21 cellular contexts compared by ENCODE assay signal in genomic region chr4:153537493-153537960, GRCh38.
DNase-seq lines count a peak whose midpoint lies in the region; ATAC-seq and TF ChIP-seq lines count a peak whose summit lies in the region.
"Had no signal": no experiment of that assay in that cellular context is flagged by ENCODE, and none has a peak within 500 bp of the region (broad histone marks: within the 10 kb centered on the region; RNA-seq: fewer than 3 reads in every experiment).

No MANE protein-coding gene starts in this region.

- H3K27ac Mint-ChIP-seq in T-helper 1 cell treated with Interleukin-12 subunit alpha and Interleukin-12 subunit beta and Interleukin-4 antibody, amounts not matched to agents 30 μg/mL and 1 μg/mL, for 36 hours = peak overlapping the region; percentile 32
- peak overlapping the region in 3 of 5 experiments; percentile 28 to 96 (median 85) for H3K27ac Mint-ChIP-seq in brain
- H3K27ac Mint-ChIP-seq in stimulated activated naive B cell treated with anti-CD40 and anti-IgM and Interleukin-4, amounts not matched to agents 10 μg/mL and 1 μg/mL and 100 μg/mL, for 72 hours = peak overlapping the region; percentile 57
- no peak overlapping the region for H3K27ac Mint-ChIP-seq in osteocyte (ENCODE audit: unreplicated experiment)
- H3K27ac Mint-ChIP-seq: HFFc6 had no signal

- H3K36me3 Mint-ChIP-seq in T-helper 1 cell treated with Interleukin-12 subunit alpha and Interleukin-12 subunit beta and Interleukin-4 antibody, amounts not matched to agents 30 μg/mL and 1 μg/mL, for 36 hours (ENCODE audit: low read depth) = peaks cover 29% of the 10 kb centered on the region
- H3K36me3 Mint-ChIP-seq in brain = peaks cover 10% of the 10 kb centered on the region
- H3K36me3 Mint-ChIP-seq in stimulated activated naive B cell treated with anti-CD40 and anti-IgM and Interleukin-4, amounts not matched to agents 10 μg/mL and 1 μg/mL and 100 μg/mL, for 72 hours = peaks cover 27 to 43% of the 10 kb centered on the region in 2 donors
- H3K36me3 Mint-ChIP-seq in osteocyte (ENCODE audit: unreplicated experiment) = no peaks in the 10 kb centered on the region

- H3K4me3 ChIP-seq in SJCRH30 = no peak overlapping the region

- no peak overlapping the region for H3K4me3 Mint-ChIP-seq in T-helper 1 cell treated with Interleukin-12 subunit alpha and Interleukin-12 subunit beta and Interleukin-4 antibody, amounts not matched to agents 30 μg/mL and 1 μg/mL, for 36 hours
- peak overlapping the region in 1 of 5 experiments; percentile 11 for H3K4me3 Mint-ChIP-seq in brain
- no peak overlapping the region for H3K4me3 Mint-ChIP-seq in stimulated activated naive B cell treated with anti-CD40 and anti-IgM and Interleukin-4, amounts not matched to agents 10 μg/mL and 1 μg/mL and 100 μg/mL, for 72 hours
- H3K4me3 Mint-ChIP-seq in osteocyte (ENCODE audit: unreplicated experiment) = no peak overlapping the region
- H3K4me3 Mint-ChIP-seq: HFFc6, neural crest cell had no signal

- no peaks in the 10 kb centered on the region for H3K27me3 Mint-ChIP-seq in T-helper 1 cell treated with Interleukin-12 subunit alpha and Interleukin-12 subunit beta and Interleukin-4 antibody, amounts not matched to agents 30 μg/mL and 1 μg/mL, for 36 hours (ENCODE audit: low read depth)
- peaks cover 2% of the 10 kb centered on the region for H3K27me3 Mint-ChIP-seq in brain
- no peaks in the 10 kb centered on the region for H3K27me3 Mint-ChIP-seq in stimulated activated naive B cell treated with anti-CD40 and anti-IgM and Interleukin-4, amounts not matched to agents 10 μg/mL and 1 μg/mL and 100 μg/mL, for 72 hours
- H3K27me3 Mint-ChIP-seq in osteocyte (ENCODE audit: unreplicated experiment) = no peaks in the 10 kb centered on the region

- H3K9me3 ChIP-seq in SJCRH30 (replicated peaks) = no peaks in the 10 kb centered on the region

- H3K4me1 Mint-ChIP-seq in T-helper 1 cell treated with Interleukin-12 subunit alpha and Interleukin-12 subunit beta and Interleukin-4 antibody, amounts not matched to agents 30 μg/mL and 1 μg/mL, for 36 hours (ENCODE audit: low read depth) = peaks cover 44% of the 10 kb centered on the region
- peaks cover 97% of the 10 kb centered on the region for H3K4me1 Mint-ChIP-seq in brain
- H3K4me1 Mint-ChIP-seq in stimulated activated naive B cell treated with anti-CD40 and anti-IgM and Interleukin-4, amounts not matched to agents 10 μg/mL and 1 μg/mL and 100 μg/mL, for 72 hours = peaks cover 51 to 93% of the 10 kb centered on the region in 2 donors
- peaks cover 28% of the 10 kb centered on the region for H3K4me1 Mint-ChIP-seq in osteocyte (ENCODE audit: unreplicated experiment)

- DNase-seq in T-helper 1 cell (no peak), SJCRH30 (no peak), osteocyte (ENCODE audit: extremely low spot score, unreplicated experiment) (no peak), NCI-H1930 (lab: John Stamatoyannopoulos, UW) (no peak), NCI-H345 (lab: John Stamatoyannopoulos, UW) (no peak)
- no peak for DNase-seq in stimulated activated naive B cell treated with anti-CD40 and anti-IgM and Interleukin-4, amounts not matched to agents 10 μg/mL and 1 μg/mL and 100 μg/mL, for 72 hours
- DNase-seq: activated CD4-positive, alpha-beta T cell treated with anti-CD3 and anti-CD28 coated beads, Interleukin-2, amount 50 U/mL, for 1 hour; activated gamma-delta T cell treated with Interleukin-2 at 50 U/mL for 16 hours; AML-193; HFFc6; left colon; NCI-H1417 treated with DMSO at 0.1 percent for 48 hours; PC-3; SHP77; small intestine; stimulated activated CD4-positive, alpha-beta T cell treated with anti-CD3 and anti-CD28 coated beads, Interleukin-2, amount 100 ng/mL, for 48 hours; stimulated activated naive CD8-positive, alpha-beta T cell treated with anti-CD3 and anti-CD28 coated beads, Interleukin-15, Interleukin-2, amounts not matched to agents 100 U/mL and 50 U/mL, for 24 hours had no signal

- TF ChIP-seq CTCF in brain (conservative IDR thresholded peaks at IDR 0.05) = no peak
- no peak for TF ChIP-seq CTCF in osteocyte (IDR thresholded peaks at IDR 0.05)

- H3K27me3 ChIP-seq in SJCRH30 = no peaks in the 10 kb centered on the region

- ATAC-seq in stimulated activated naive B cell treated with anti-CD40 and anti-IgM and Interleukin-4, amounts not matched to agents 10 μg/mL and 1 μg/mL and 100 μg/mL, for 72 hours (replicated peaks) = no peak
- ATAC-seq: left colon; PC-3; stimulated activated naive CD8-positive, alpha-beta T cell treated with anti-CD3 and anti-CD28 coated beads, Interleukin-15, Interleukin-2, amounts not matched to agents 100 U/mL and 50 U/mL, for 24 hours had no signal

- H3K4me1 ChIP-seq in SJCRH30 = peaks cover 68% of the 10 kb centered on the region

- no peaks in the 10 kb centered on the region for H3K9me3 Mint-ChIP-seq in T-helper 1 cell treated with Interleukin-12 subunit alpha and Interleukin-12 subunit beta and Interleukin-4 antibody, amounts not matched to agents 30 μg/mL and 1 μg/mL, for 36 hours
- no peaks in the 10 kb centered on the region for H3K9me3 Mint-ChIP-seq in brain
- no peaks in the 10 kb centered on the region for H3K9me3 Mint-ChIP-seq in stimulated activated naive B cell treated with anti-CD40 and anti-IgM and Interleukin-4, amounts not matched to agents 10 μg/mL and 1 μg/mL and 100 μg/mL, for 72 hours
- no peaks in the 10 kb centered on the region for H3K9me3 Mint-ChIP-seq in osteocyte (ENCODE audit: unreplicated experiment)
- H3K9me3 Mint-ChIP-seq: HFFc6, neural crest cell had no signal

- peak overlapping the region; percentile 100 for H3K27ac ChIP-seq in SJCRH30
- H3K27ac ChIP-seq: 22Rv1 had no signal

- peaks cover 2% of the 10 kb centered on the region; the same call in 1 of the 2 replicates for H3K36me3 ChIP-seq in SJCRH30
